7 cellular contexts compared by ENCODE assay signal in the genomic region with DNA sequence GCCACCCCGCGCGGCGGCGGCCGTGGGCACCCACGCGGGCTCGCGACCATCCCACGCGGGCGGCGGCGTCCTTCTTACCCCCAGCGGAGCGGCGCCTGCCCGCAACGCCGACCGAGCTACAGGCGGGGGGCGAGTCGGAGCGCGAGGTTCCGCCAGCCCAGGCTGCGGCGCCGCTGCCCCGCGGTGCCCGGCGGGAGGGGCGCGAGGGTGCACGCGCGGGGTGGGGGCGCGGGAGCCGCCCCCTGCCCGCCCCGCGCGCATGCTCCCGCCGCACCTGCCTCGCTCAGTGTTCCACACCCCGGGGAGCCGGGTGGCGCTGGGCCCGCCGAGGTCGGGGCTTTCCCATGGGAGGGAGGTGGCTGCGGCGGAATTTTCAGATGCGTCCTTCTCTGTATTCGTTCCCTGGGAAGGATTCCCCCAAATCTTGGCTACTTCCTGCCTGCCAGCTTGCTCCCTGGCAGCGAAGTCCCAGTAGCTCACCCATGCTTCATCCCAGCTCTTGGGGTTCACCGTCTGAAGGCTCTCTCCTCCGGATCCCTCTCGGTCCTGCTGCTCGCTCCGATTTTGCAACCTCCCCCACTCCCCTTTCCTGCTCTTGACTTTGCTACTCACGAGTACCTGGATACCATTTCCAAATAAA. TPM values are rescaled to one million over a fixed set of nuclear protein-coding genes. Genes with fewer than 3 reads are reported as not detected.
DNase-seq lines count a peak whose midpoint lies in the region; ATAC-seq and TF ChIP-seq lines count a peak whose summit lies in the region.

Gene L3MBTL4 (minus strand): TSS at position 189 of the 640 bp plus-strand sequence. CDS start 103,286 bp downstream, outside the sequence.

- H3K9me3 ChIP-seq in spleen: no peaks in the 10 kb centered on the region

- ATAC-seq in GM21360 (IDR thresholded peaks at IDR 0.05; ENCODE audit: unreplicated experiment) (peak; percentile 62), HG03558 (IDR thresholded peaks at IDR 0.05; ENCODE audit: extremely low read depth, unreplicated experiment) (peak; percentile 26)

- peak within 1 kb of the TSS; percentile 73 to 95 (median 90) for H3K27ac ChIP-seq in spleen

- in situ Hi-C loops in astrocyte of the spinal cord (cut with HindIII; ENCODE audit: low sequenced_read_pairs): no loop called here

- DNase-seq in GM12865 (ENCODE audit: low read depth): peak; percentile 61
- peak; percentile 3 for DNase-seq in astrocyte of the spinal cord (ENCODE audit: low read depth, low spot score)
- no peak for DNase-seq in kidney epithelial cell (ENCODE audit: low read depth)
- peak; percentile 89 for DNase-seq in spleen
- no peak for DNase-seq in SIG-M5 treated with dmso at 0.1 percent for 504 hours (lab: John Stamatoyannopoulos, UW; ENCODE audit: unreplicated experiment)

- peaks cover 0 to 50% (median 26%) of the 10 kb centered on the region in 6 donors for H3K4me1 ChIP-seq in spleen

- peak within 1 kb of the TSS; percentile 85 for H3K4me3 ChIP-seq in GM12865 (ENCODE audit: low read depth, low read length)
- H3K4me3 ChIP-seq in astrocyte of the spinal cord (ENCODE audit: low read depth, low read length): peak within 1 kb of the TSS; percentile 35
- peak within 1 kb of the TSS; percentile 70 for H3K4me3 ChIP-seq in kidney epithelial cell (ENCODE audit: low read depth, low read length)
- H3K4me3 ChIP-seq in spleen: peak within 1 kb of the TSS; percentile 41 to 89 (median 67)

- intact Hi-C loops in spleen (cut with DNase I; ENCODE audit: low total_unique reads): no loop called here

- TF ChIP-seq POLR2A in spleen (IDR thresholded peaks at IDR 0.05): no peak

- TF ChIP-seq CTCF in GM12865 (IDR thresholded peaks at IDR 0.05; ENCODE audit: insufficient read depth, low read depth, low read length, missing control alignments) (no peak), astrocyte of the spinal cord (IDR thresholded peaks at IDR 0.05; ENCODE audit: low read depth, low read length) (no peak), kidney epithelial cell (IDR thresholded peaks at IDR 0.05; ENCODE audit: insufficient read depth, low read length, poor library complexity, severe bottlenecking) (no peak), spleen (IDR thresholded peaks at IDR 0.05 in 8 of 11, conservative IDR thresholded peaks at IDR 0.05 in 3 of 11) (no peak)

- H3K36me3 ChIP-seq in kidney epithelial cell (ENCODE audit: control insufficient read depth, insufficient read depth, low read length) (no peaks in the 10 kb centered on the region), spleen (no peaks in the 10 kb centered on the region)

- 0 to 2% (median 1%) methylated on average over 29 to 67 of the region's 67 CpGs for WGBS in spleen, 5 donors

- H3K27me3 ChIP-seq in kidney epithelial cell (ENCODE audit: control insufficient read depth, insufficient read depth, low read length): peaks cover 8% of the 10 kb centered on the region
- peaks cover 0 to 19% (median 0%) of the 10 kb centered on the region in 7 donors for H3K27me3 ChIP-seq in spleen (replicated peaks in 1 of 7)

RNA-seq across cellular contexts. Expression of gene L3MBTL4, which starts in this region (rescaled TPM):
- total RNA-seq in kidney epithelial cell (9.8 and 12.5 TPM in 2 replicates), spleen (10 to 100 TPM; 11.4 to 21.0 (median 13.4) TPM)
- polyA plus RNA-seq in spleen: 1 to 10 TPM; 1.1 to 3.3 (median 2.1) TPM

Comparison
In these comparisons a context has a peak if more than half of its experiments do, and no peak if none do; other contexts are left out.
1. DNase-seq: peak in GM12865 (single experiment), astrocyte of the spinal cord (single experiment) and spleen (single experiment); none in kidney epithelial cell (single experiment) and SIG-M5 treated with dmso at 0.1 percent for 504 hours (single experiment).
2. H3K4me3 ChIP-seq: peak in every context shown above with its lines; median percentile 85 in GM12865; 70 in kidney epithelial cell; 67 in spleen; 35 in astrocyte of the spinal cord.